In the genomic region with DNA sequence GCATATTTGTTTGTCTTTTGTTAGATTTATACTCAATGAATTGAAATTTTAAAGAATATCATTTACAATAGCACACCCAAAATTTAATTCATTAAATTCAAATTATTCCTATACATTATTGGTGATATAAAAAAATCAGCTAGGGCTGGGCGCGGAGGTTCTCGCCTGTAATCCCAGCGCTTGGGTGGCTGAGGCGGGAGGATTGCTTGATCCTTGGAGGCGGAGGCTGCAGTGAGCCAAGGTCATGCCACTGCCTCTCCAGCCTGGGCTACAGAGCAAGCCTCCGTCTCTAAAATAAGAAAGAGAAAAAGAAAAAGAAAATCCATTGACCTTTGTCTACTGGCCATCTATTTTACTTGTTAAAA, we compare ENCODE assay signal across 10 cellular contexts. TPM values are rescaled to one million over a fixed set of nuclear protein-coding genes. Genes with fewer than 3 reads are reported as not detected.
DNase-seq lines count a peak whose midpoint lies in the region; ATAC-seq and TF ChIP-seq lines count a peak whose summit lies in the region.
"Had no signal": no experiment of that assay in that cellular context is flagged by ENCODE, and none has a peak within 500 bp of the region (broad histone marks: within the 10 kb centered on the region; RNA-seq: fewer than 3 reads in every experiment).

No MANE protein-coding gene starts in this region.

- H3K79me2 ChIP-seq in OCI-LY3 (ENCODE audit: low read length) = no peaks in the 10 kb centered on the region

- H3K27me3 ChIP-seq in OCI-LY3 (ENCODE audit: low read depth, low read length) = peaks cover 12% of the 10 kb centered on the region
- H3K27me3 ChIP-seq in suprapubic skin = no peaks in the 10 kb centered on the region

- H3K27ac Mint-ChIP-seq in activated naive CD4-positive, alpha-beta T cell treated with anti-CD3 and anti-CD28 coated beads for 36 hours = peak overlapping the region; percentile 71
- H3K27ac Mint-ChIP-seq in activated naive CD4-positive, alpha-beta T cell treated with anti-CD3 and anti-CD28 coated beads, Interleukin-2, amount 50 U/mL, for 72 hours = peak overlapping the region in 1 of 2 donors; percentile 89
- H3K27ac Mint-ChIP-seq in chondrocyte (ENCODE audit: unreplicated experiment) = no peak overlapping the region

- H3K4me3 ChIP-seq in OCI-LY3 (ENCODE audit: low read length) = peak overlapping the region; percentile 82
- H3K4me3 ChIP-seq in suprapubic skin = peak overlapping the region; percentile 58

- H3K27ac ChIP-seq in OCI-LY3 (ENCODE audit: low read length) (no peak overlapping the region), suprapubic skin (no peak overlapping the region)

- no peak overlapping the region for H2AFZ ChIP-seq in OCI-LY3 (ENCODE audit: low read depth, low read length)

- peaks cover 9% of the 10 kb centered on the region for H3K27me3 Mint-ChIP-seq in activated naive CD4-positive, alpha-beta T cell treated with anti-CD3 and anti-CD28 coated beads for 36 hours (ENCODE audit: low read depth)
- peaks cover 4% of the 10 kb centered on the region for H3K27me3 Mint-ChIP-seq in chondrocyte (ENCODE audit: low read depth)

- no peaks in the 10 kb centered on the region for H3K9me3 Mint-ChIP-seq in activated naive CD4-positive, alpha-beta T cell treated with anti-CD3 and anti-CD28 coated beads for 36 hours
- no peaks in the 10 kb centered on the region for H3K9me3 Mint-ChIP-seq in activated naive CD4-positive, alpha-beta T cell treated with anti-CD3 and anti-CD28 coated beads, Interleukin-2, amount 50 U/mL, for 72 hours
- no peaks in the 10 kb centered on the region for H3K9me3 Mint-ChIP-seq in chondrocyte (ENCODE audit: low read depth)

- H3K4me1 ChIP-seq in OCI-LY3 (ENCODE audit: low read length) (peaks cover 4% of the 10 kb centered on the region), suprapubic skin (peaks cover 24% of the 10 kb centered on the region)

- peak overlapping the region; percentile 84 for H3K4me3 Mint-ChIP-seq in activated naive CD4-positive, alpha-beta T cell treated with anti-CD3 and anti-CD28 coated beads for 36 hours
- peak overlapping the region; percentile 80 for H3K4me3 Mint-ChIP-seq in chondrocyte (ENCODE audit: unreplicated experiment)

- no peaks in the 10 kb centered on the region for H3K9me3 ChIP-seq in OCI-LY3 (ENCODE audit: insufficient read depth, low read length)
- no peaks in the 10 kb centered on the region for H3K9me3 ChIP-seq in suprapubic skin

- no peak for TF ChIP-seq CTCF in OCI-LY3 (IDR thresholded peaks at IDR 0.05; ENCODE audit: low read depth, low read length)
- TF ChIP-seq CTCF in chondrocyte (IDR thresholded peaks at IDR 0.05) = no peak
- no peak for TF ChIP-seq CTCF in suprapubic skin (IDR thresholded peaks at IDR 0.05)

- intact Hi-C loops in activated naive CD4-positive, alpha-beta T cell treated with anti-CD3 and anti-CD28 coated beads for 36 hours (cut with micrococcal nuclease) = no loop called here

- H3K4me1 Mint-ChIP-seq in activated naive CD4-positive, alpha-beta T cell treated with anti-CD3 and anti-CD28 coated beads for 36 hours (ENCODE audit: low read depth) = peaks cover 28% of the 10 kb centered on the region
- peaks cover 18% of the 10 kb centered on the region for H3K4me1 Mint-ChIP-seq in chondrocyte (ENCODE audit: low read depth)

- CTCF ChIA-PET in activated naive CD4-positive, alpha-beta T cell treated with anti-CD3 and anti-CD28 coated beads for 36 hours (lab: Charles Lee) = interaction anchor here (0.8 to 1.6 kb wide), 5 partner anchors 10 to 376 kb away, joined by 3 to 5 read pairs (median 5); no protein-coding TSS in a partner anchor

- no peak for TF ChIP-seq POLR2A in suprapubic skin (IDR thresholded peaks at IDR 0.05)

- TF ChIP-seq EP300 in suprapubic skin (IDR thresholded peaks at IDR 0.05) = no peak

- H3K36me3 ChIP-seq in OCI-LY3 (replicated peaks; ENCODE audit: low read depth, low read length) (no peaks in the 10 kb centered on the region), suprapubic skin (no peaks in the 10 kb centered on the region)
- H3K36me3 ChIP-seq: stomach had no signal

- no peak for DNase-seq in activated naive CD4-positive, alpha-beta T cell treated with anti-CD3 and anti-CD28 coated beads for 36 hours
- no peak for DNase-seq in activated naive CD4-positive, alpha-beta T cell treated with anti-CD3 and anti-CD28 coated beads, Interleukin-2, amount 50 U/mL, for 72 hours (ENCODE audit: low spot score in 2 of 2)
- DNase-seq in chondrocyte (ENCODE audit: low spot score) = no peak
- DNase-seq in suprapubic skin (ENCODE audit: low spot score in 2 of 2) = no peak
- DNase-seq in NCI-H2196 (lab: John Stamatoyannopoulos, UW; ENCODE audit: unreplicated experiment) = no peak

- 16% methylated on average over 7 of the region's 7 CpGs for WGBS in suprapubic skin

- H3K9ac ChIP-seq in OCI-LY3 (ENCODE audit: low read length) = no peak overlapping the region

- ATAC-seq in activated naive CD4-positive, alpha-beta T cell treated with anti-CD3 and anti-CD28 coated beads, Interleukin-2, amount 50 U/mL, for 72 hours = no peak
- no peak for ATAC-seq in GM18907 (IDR thresholded peaks at IDR 0.05; ENCODE audit: unreplicated experiment)
- ATAC-seq in HG03135 (IDR thresholded peaks at IDR 0.05; ENCODE audit: unreplicated experiment) = no peak

- peak overlapping the region; percentile 62 for H3K4me2 ChIP-seq in OCI-LY3 (ENCODE audit: low read length)

- H3K36me3 Mint-ChIP-seq in activated naive CD4-positive, alpha-beta T cell treated with anti-CD3 and anti-CD28 coated beads for 36 hours (ENCODE audit: low read depth) = no peaks in the 10 kb centered on the region
- H3K36me3 Mint-ChIP-seq in activated naive CD4-positive, alpha-beta T cell treated with anti-CD3 and anti-CD28 coated beads, Interleukin-2, amount 50 U/mL, for 72 hours = peaks cover 5 to 6% of the 10 kb centered on the region in 2 donors
- no peaks in the 10 kb centered on the region for H3K36me3 Mint-ChIP-seq in chondrocyte (ENCODE audit: low read depth)

- no peaks in the 10 kb centered on the region for H4K20me1 ChIP-seq in OCI-LY3 (ENCODE audit: insufficient read depth, low read length)

RNA-seq across cellular contexts. Expression of gene PRDM7, which starts 4.5 kb away (rescaled TPM):
- total RNA-seq in activated naive CD4-positive, alpha-beta T cell treated with anti-CD3 and anti-CD28 coated beads for 36 hours = not detected
- not detected for total RNA-seq in activated naive CD4-positive, alpha-beta T cell treated with anti-CD3 and anti-CD28 coated beads, Interleukin-2, amount 50 U/mL, for 72 hours
- total RNA-seq in chondrocyte (not detected in 3 replicates), suprapubic skin (not detected)
- total RNA-seq: myocyte, stomach had no signal
